In genomic region chr1:40783001-40783905, GRCh38 we compare ENCODE assay signal across 8 cellular contexts. TPM values are rescaled to one million over a fixed set of nuclear protein-coding genes. Genes with fewer than 3 reads are reported as not detected.
DNase-seq lines count a peak whose midpoint lies in the region; ATAC-seq, FAIRE-seq and TF ChIP-seq lines count a peak whose summit lies in the region.

Gene KCNQ4 (plus strand): TSS chr1:40783787. CDS start chr1:40784094, 307 bp downstream.

- no peaks in the 10 kb centered on the region for H3K79me2 ChIP-seq in GM12878 (ENCODE audit: control insufficient read depth, insufficient read depth, low read length)

- SMC1A ChIA-PET in GM12878 (lab: Charles Lee; ENCODE audit: uncharacterized antibody, unreplicated experiment): interaction anchor here (1.6 kb wide), 1 partner anchor 9 kb away, joined by 3 read pairs; no protein-coding TSS in a partner anchor

- H3K27me3 ChIP-seq in GM12878 (replicated peaks in 1 of 2; ENCODE audit: control insufficient read depth in 2 of 2, insufficient read depth in 2 of 2, low read length in 1 of 2): peaks cover 4 to 8% of the 10 kb centered on the region in 2 experiments; a peak in 3 of 4 replicates
- H3K27me3 ChIP-seq in iPS-18a (ENCODE audit: control insufficient read depth, insufficient read depth, low read length): peaks cover 35% of the 10 kb centered on the region

- TF ChIP-seq CTCF in GM12878 (IDR thresholded peaks at IDR 0.05 in 2 of 3, conservative IDR thresholded peaks at IDR 0.05 in 1 of 3; ENCODE audit: control insufficient read depth in 2 of 3, extremely low read depth in 1 of 3, insufficient read depth in 1 of 3, low read depth in 3 of 3, low read length in 3 of 3): no peak

- intact Hi-C loops in GM12878 (cut with micrococcal nuclease; ENCODE audit: unreplicated experiment): no loop called here

- ATAC-seq in GM12878: peak; percentile 46
- no peak for ATAC-seq in HG03097 (IDR thresholded peaks at IDR 0.05; ENCODE audit: low FRiP score, unreplicated experiment)
- ATAC-seq in GM21825 (IDR thresholded peaks at IDR 0.05; ENCODE audit: unreplicated experiment): no peak

- peak within 1 kb of the TSS; percentile 71 for H3K4me2 ChIP-seq in GM12878 (ENCODE audit: control insufficient read depth, insufficient read depth)

- H3K4me3 ChIP-seq in GM12878 (peak within 1 kb of the TSS; percentile 32; the same call in 1 of the 2 replicates), iPS-18a (ENCODE audit: low read length) (peak within 1 kb of the TSS; percentile 45), skin epidermis (peak within 1 kb of the TSS; percentile 28 to 44 (median 31))

- TF ChIP-seq POLR2A in GM12878 (IDR thresholded peaks at IDR 0.05; ENCODE audit: low read depth, low read length): no peak

- no peak for TF ChIP-seq EP300 in GM12878 (IDR thresholded peaks at IDR 0.05; ENCODE audit: borderline replicate concordance in 1 of 2, control insufficient read depth in 1 of 2, low read depth in 2 of 2, low read length in 2 of 2)

- H3K36me3 ChIP-seq in GM12878 (ENCODE audit: control insufficient read depth in 2 of 2, insufficient read depth in 2 of 2, low read length in 1 of 2): no peaks in the 10 kb centered on the region
- H3K36me3 ChIP-seq in iPS-18a (ENCODE audit: control insufficient read depth, low read depth, low read length): no peaks in the 10 kb centered on the region

- peaks cover 4% of the 10 kb centered on the region; the same call in 1 of the 2 replicates for H3K4me1 ChIP-seq in GM12878 (ENCODE audit: control insufficient read depth, insufficient read depth, low read length)
- peaks cover 6% of the 10 kb centered on the region for H3K4me1 ChIP-seq in iPS-18a (ENCODE audit: control insufficient read depth, low read depth, low read length)

- POLR2A ChIA-PET in GM12878 (lab: Charles Lee): no interaction called here

- DNase-seq in NCI-H1417 (lab: John Stamatoyannopoulos, UW): peak; percentile 28 to 44 (median 36)
- no peak for DNase-seq in NCI-H1417 treated with DMSO at 0.1 percent for 48 hours (lab: John Stamatoyannopoulos, UW)
- DNase-seq in NCI-H345 treated with DMSO at 0.1 percent for 48 hours (lab: John Stamatoyannopoulos, UW; ENCODE audit: unreplicated experiment): peak; percentile 11
- DNase-seq in GM12878 (ENCODE audit: low read depth, low spot score): no peak

- CTCF ChIA-PET in GM12878 (lab: Yijun Ruan, JAX): interaction anchor here (0.7 to 1.2 kb wide), 2 partner anchors 9 to 21 kb away, joined by 4 read pairs; no protein-coding TSS in a partner anchor

- no peak within 1 kb of the TSS for H3K27ac ChIP-seq in GM12878 (ENCODE audit: control insufficient read depth, insufficient read depth)
- no peak within 1 kb of the TSS for H3K27ac ChIP-seq in iPS-18a (ENCODE audit: low read length)
- peak within 1 kb of the TSS in 4 of 21 experiments; percentile 18 to 38 (median 23) for H3K27ac ChIP-seq in skin epidermis

- RAD21 ChIA-PET in GM12878 (lab: Charles Lee; ENCODE audit: unreplicated experiment): interaction anchor here (1.1 to 1.5 kb wide), 2 partner anchors 9 to 18 kb away, joined by 3 to 4 read pairs; no protein-coding TSS in a partner anchor

- 24% methylated on average over 36 of the region's 73 CpGs for WGBS in GM12878 (ENCODE audit: insufficient coverage, insufficient replicate concordance, low lambda C conversion rate, missing lambda C conversion rate)

- H2AFZ ChIP-seq in GM12878 (ENCODE audit: control insufficient read depth, low read depth, low read length): no peak within 1 kb of the TSS

- in situ Hi-C loops in GM12878 (cut with MboI): no loop called here

- H3K9ac ChIP-seq in GM12878 (ENCODE audit: control insufficient read depth, insufficient read depth, low read length): no peak within 1 kb of the TSS; the same call in 1 of the 2 replicates
- H3K9ac ChIP-seq in iPS-18a (ENCODE audit: low read length): no peak within 1 kb of the TSS

- TF ChIP-seq RAD21 in GM12878 (IDR thresholded peaks at IDR 0.05; ENCODE audit: insufficient read depth, low read depth, low read length): no peak

- no peaks in the 10 kb centered on the region for H3K9me3 ChIP-seq in GM12878 (replicated peaks; ENCODE audit: control insufficient read depth, insufficient read depth, low read length)
- no peaks in the 10 kb centered on the region for H3K9me3 ChIP-seq in iPS-18a (ENCODE audit: control insufficient read depth, low read depth, low read length)

- no peak for FAIRE-seq in GM12878 (lab: Jason Lieb, UNC)

- BruUV-seq in GM12878 (replicated peaks; lab: Mats Ljungman, UMichigan): no TSS peak

- no peaks in the 10 kb centered on the region for H4K20me1 ChIP-seq in GM12878 (ENCODE audit: control insufficient read depth, insufficient read depth)

TF ChIP-seq in GM12878, 131 proteins besides CTCF, POLR2A, EP300 and RAD21:
- TF ChIP-seq BACH1 (IDR thresholded peaks at IDR 0.05; ENCODE audit: borderline replicate concordance) (peak; percentile 25; the same call in 1 of the 2 replicates), BHLHE40 (IDR thresholded peaks at IDR 0.05; ENCODE audit: borderline replicate concordance in 1 of 2, low read depth in 2 of 2, low read length in 1 of 2) (peak in 1 of 2 experiments; percentile 39; a peak in 1 of 4 replicates), MTA3 (IDR thresholded peaks at IDR 0.05; ENCODE audit: borderline replicate concordance, low read length) (no peak), HDGF (IDR thresholded peaks at IDR 0.05) (peak; percentile 61), ZNF384 (IDR thresholded peaks at IDR 0.05; ENCODE audit: borderline replicate concordance, low read depth, low read length) (no peak), MTA2 (IDR thresholded peaks at IDR 0.05; ENCODE audit: low read depth) (0 out of 2 replicates have a peak, but pooled peaks have one; percentile 21)

RNA-seq across cellular contexts. Expression of gene KCNQ4, which starts in this region (rescaled TPM):
- 6.3 and 8.8 TPM in 2 replicates for total RNA-seq in GM12878 (2013; cell fraction: nucleolus; rRNA removed)
- total RNA-seq in GM12878 (2014; rRNA removed) (under 0.01 and 0.11 TPM in 2 replicates), GM12878 (2014; rRNA removed; fragmentation: Illumina TruSeq; extraction: Trizol) (0.04 and 0.05 TPM in 2 replicates), GM12878 (2021) (0.18 and 0.21 TPM in 2 replicates)
- polyA plus RNA-seq in GM12878 (2011; ENCODE audit: low read depth): 0.17 TPM
- polyA plus RNA-seq in GM12878 (2011; rRNA removed) (0.03 and 0.04 TPM in 2 replicates), GM12878 (2014; fragmentation: Illumina TruSeq; extraction: Trizol) (0.08 and 0.13 TPM in 2 replicates), GM12878 (2014; fragmentation: Nextera tagmentation; extraction: Ambion mirVana) (not detected), GM12878 (2014; rRNA removed) (0.10 and 0.30 TPM in 2 replicates), GM12878 (2016; fragmentation: Nextera tagmentation; extraction: Ambion mirVana) (under 1 TPM; 0.05 to 0.07 TPM)
- polyA plus RNA-seq in GM12878 (2011; cell fraction: cytosol; rRNA removed): 0.03 and 0.08 TPM in 2 replicates
- polyA plus RNA-seq in GM12878 (2011; cell fraction: nucleus; rRNA removed): 0.43 and 0.51 TPM in 2 replicates
- 0.28 and 0.51 TPM in 2 replicates for polyA plus RNA-seq in GM12878 (2012)
- polyA minus RNA-seq in GM12878 (2011; rRNA and poly(A)+ RNA removed): 0.05 TPM in 1 of 2 replicates, not detected in the other
- not detected in 2 replicates for polyA minus RNA-seq in GM12878 (2011; cell fraction: cytosol; rRNA and poly(A)+ RNA removed)
- 0.12 and 0.19 TPM in 2 replicates for polyA minus RNA-seq in GM12878 (2011; cell fraction: nucleus; rRNA and poly(A)+ RNA removed)

Comparison
In these comparisons a context has a peak if more than half of its experiments do, and no peak if none do; other contexts are left out.
1. DNase-seq: peak in NCI-H1417 (3 of 3) and NCI-H345 treated with DMSO at 0.1 percent for 48 hours (single experiment); none in NCI-H1417 treated with DMSO at 0.1 percent for 48 hours (single experiment) and GM12878 (single experiment).
2. Peak in every context shown above with its lines, with median percentiles within 50 percentile points of each other: H3K4me3 ChIP-seq.